In genomic region chr2:11329759-11330158, GRCh38 we compare ENCODE assay signal across 18 cellular contexts. TPM values are rescaled to one million over a fixed set of nuclear protein-coding genes. Genes with fewer than 3 reads are reported as not detected.
DNase-seq lines count a peak whose midpoint lies in the region; ATAC-seq and TF ChIP-seq lines count a peak whose summit lies in the region.
"Had no signal": no experiment of that assay in that cellular context is flagged by ENCODE, and none has a peak within 500 bp of the region (broad histone marks: within the 10 kb centered on the region; RNA-seq: fewer than 3 reads in every experiment).

No MANE protein-coding gene starts in this region.

- H3K36me3 Mint-ChIP-seq in osteocyte (ENCODE audit: unreplicated experiment), result peaks cover 3% of the 10 kb centered on the region
- H3K36me3 Mint-ChIP-seq: stimulated activated effector memory CD8-positive, alpha-beta T cell treated with anti-CD3 and anti-CD28 coated beads, Interleukin-12 subunit alpha, Interleukin-12 subunit beta, amount 100 ng/mL, for 72 hours had no signal

- H3K9ac ChIP-seq in endocrine pancreas (ENCODE audit: control insufficient read depth, insufficient read depth, low read length), result no peak overlapping the region

- intact Hi-C loops in right cardiac atrium (cut with DNase I), result loop anchor here in 2 of 4 donors (10.0 kb wide), 2 partner anchors 55 to 65 kb away; no protein-coding TSS in a partner anchor

- DNase-seq in EL, result peak; percentile 68
- DNase-seq in MV-4-11 (lab: John Stamatoyannopoulos, UW), result peak; percentile 12
- no peak for DNase-seq in osteocyte (ENCODE audit: extremely low spot score, unreplicated experiment)
- no peak for DNase-seq in SHP77 (lab: John Stamatoyannopoulos, UW)
- DNase-seq in right cardiac atrium, result no peak
- DNase-seq in DMS 273 treated with DMSO at 0.1 percent for 48 hours (lab: John Stamatoyannopoulos, UW), result no peak
- DNase-seq: activated CD4-positive, alpha-beta T cell treated with anti-CD3 and anti-CD28 coated beads, Interleukin-2, amount 10 ng/mL, durations not matched to agents 24 days and 14 days; activated T-cell treated with anti-CD3 and anti-CD28 coated beads, Interleukin-2, amount 50 U/mL, for 48 hours; anterior cingulate cortex; NCI-H187 treated with DMSO at 0.1 percent for 48 hours; NCI-H774; SHP77 treated with DMSO at 0.1 percent for 48 hours; stimulated activated CD4-positive, alpha-beta T cell treated with anti-CD3 and anti-CD28 coated beads, Interleukin-4, amount 100 ng/mL, for 24 hours; upper lobe of right lung had no signal

- H3K4me1 Mint-ChIP-seq in osteocyte (ENCODE audit: unreplicated experiment), result peaks cover 32% of the 10 kb centered on the region

- H3K9me3 ChIP-seq in endocrine pancreas (ENCODE audit: control insufficient read depth, low read length) (no peaks in the 10 kb centered on the region), right cardiac atrium (ENCODE audit: control insufficient read depth, low read length) (no peaks in the 10 kb centered on the region)
- H3K9me3 ChIP-seq: upper lobe of right lung had no signal

- no peak for ATAC-seq in HG02763 (IDR thresholded peaks at IDR 0.05; ENCODE audit: unreplicated experiment)
- no peak for ATAC-seq in right cardiac atrium
- ATAC-seq: stimulated activated effector memory CD8-positive, alpha-beta T cell treated with anti-CD3 and anti-CD28 coated beads, Interleukin-12 subunit alpha, Interleukin-12 subunit beta, amount 100 ng/mL, for 72 hours; upper lobe of right lung had no signal

- no peaks in the 10 kb centered on the region for H3K27me3 ChIP-seq in endocrine pancreas (ENCODE audit: control insufficient read depth, insufficient read depth, low read length)
- no peaks in the 10 kb centered on the region for H3K27me3 ChIP-seq in right cardiac atrium (ENCODE audit: control insufficient read depth, insufficient read depth)
- H3K27me3 ChIP-seq: upper lobe of right lung had no signal

- peaks cover 8% of the 10 kb centered on the region for H3K9me3 Mint-ChIP-seq in osteocyte (ENCODE audit: unreplicated experiment)
- H3K9me3 Mint-ChIP-seq: activated CD4-positive, alpha-beta T cell treated with anti-CD3 and anti-CD28 coated beads, Interleukin-2, amount 10 ng/mL, durations not matched to agents 24 days and 14 days; stimulated activated effector memory CD8-positive, alpha-beta T cell treated with anti-CD3 and anti-CD28 coated beads, Interleukin-12 subunit alpha, Interleukin-12 subunit beta, amount 100 ng/mL, for 72 hours had no signal

- no peak overlapping the region for H3K27ac ChIP-seq in right cardiac atrium (ENCODE audit: low read length)
- H3K27ac ChIP-seq: upper lobe of right lung had no signal

- peak overlapping the region; percentile 69 for H3K27ac Mint-ChIP-seq in osteocyte (ENCODE audit: unreplicated experiment)
- H3K27ac Mint-ChIP-seq: activated CD4-positive, alpha-beta T cell treated with anti-CD3 and anti-CD28 coated beads, Interleukin-2, amount 10 ng/mL, durations not matched to agents 24 days and 14 days; stimulated activated effector memory CD8-positive, alpha-beta T cell treated with anti-CD3 and anti-CD28 coated beads, Interleukin-12 subunit alpha, Interleukin-12 subunit beta, amount 100 ng/mL, for 72 hours had no signal

- H3K4me1 ChIP-seq in endocrine pancreas (ENCODE audit: control insufficient read depth, insufficient read depth, low read length) (peaks cover 23% of the 10 kb centered on the region), right cardiac atrium (ENCODE audit: control insufficient read depth, insufficient read depth, low read length) (peaks cover 4% of the 10 kb centered on the region)

- no peak for TF ChIP-seq CTCF in osteocyte (IDR thresholded peaks at IDR 0.05)

- 38% methylated on average over 3 of the region's 3 CpGs for WGBS in right cardiac atrium

- no peaks in the 10 kb centered on the region for H3K27me3 Mint-ChIP-seq in osteocyte (ENCODE audit: unreplicated experiment)
- H3K27me3 Mint-ChIP-seq: activated CD4-positive, alpha-beta T cell treated with anti-CD3 and anti-CD28 coated beads, Interleukin-2, amount 10 ng/mL, durations not matched to agents 24 days and 14 days had no signal

- no peak overlapping the region for H3K4me3 Mint-ChIP-seq in osteocyte (ENCODE audit: unreplicated experiment)
- H3K4me3 Mint-ChIP-seq: activated CD4-positive, alpha-beta T cell treated with anti-CD3 and anti-CD28 coated beads, Interleukin-2, amount 10 ng/mL, durations not matched to agents 24 days and 14 days; stimulated activated effector memory CD8-positive, alpha-beta T cell treated with anti-CD3 and anti-CD28 coated beads, Interleukin-12 subunit alpha, Interleukin-12 subunit beta, amount 100 ng/mL, for 72 hours had no signal

- H3K36me3 ChIP-seq in endocrine pancreas (ENCODE audit: control insufficient read depth, insufficient read depth, low read length), result no peaks in the 10 kb centered on the region
- H3K36me3 ChIP-seq: upper lobe of right lung had no signal

- H3K4me3 ChIP-seq in endocrine pancreas (ENCODE audit: control insufficient read depth, insufficient read depth, low read length) (peak overlapping the region; percentile 34), right cardiac atrium (ENCODE audit: low read length) (no peak overlapping the region)
- H3K4me3 ChIP-seq: K562, upper lobe of right lung had no signal

RNA-seq across cellular contexts. Expression of gene ROCK2, which starts 14.7 kb away (rescaled TPM):
- total RNA-seq in osteocyte, result 49.6 and 56.4 TPM in 2 replicates
- 10 to 100 TPM; 40.2 to 60.7 (median 40.9) TPM for total RNA-seq in right cardiac atrium
- polyA plus RNA-seq in right cardiac atrium, result 10.0 TPM

Comparison
In these comparisons a context has a peak if more than half of its experiments do, and no peak if none do; other contexts are left out.
1. DNase-seq: peak in EL (single experiment) and MV-4-11 (single experiment); none in osteocyte (single experiment), SHP77 (0 of 2), right cardiac atrium (0 of 3) and DMS 273 treated with DMSO at 0.1 percent for 48 hours (single experiment).